ENCODE assay signal across 19 cellular contexts in genomic region chr20:4113546-4113945, GRCh38. TPM values are rescaled to one million over a fixed set of nuclear protein-coding genes. Genes with fewer than 3 reads are reported as not detected.
DNase-seq lines count a peak whose midpoint lies in the region; ATAC-seq, FAIRE-seq and TF ChIP-seq lines count a peak whose summit lies in the region.
"Had no signal": no experiment of that assay in that cellular context is flagged by ENCODE, and none has a peak within 500 bp of the region (broad histone marks: within the 10 kb centered on the region; RNA-seq: fewer than 3 reads in every experiment).

No MANE protein-coding gene starts in this region.

- H3K79me2 ChIP-seq in DND-41 (ENCODE audit: insufficient read depth, low read length) (no peaks in the 10 kb centered on the region), PC-3 (ENCODE audit: low read length) (no peaks in the 10 kb centered on the region)

- CTCF ChIA-PET in A549 (lab: Yijun Ruan, JAX) (interaction anchor here (0.8 to 7.4 kb wide), 13 partner anchors 8 to 97 kb away, joined by 3 to 69 read pairs (median 5); no protein-coding TSS in a partner anchor), PC-3 (lab: Charles Lee) (no interaction called here)

- H3K4me1 ChIP-seq in A549, result peaks cover 79% of the 10 kb centered on the region
- H3K4me1 ChIP-seq in DND-41 (ENCODE audit: insufficient read depth, low read length), result peaks cover 47% of the 10 kb centered on the region
- peaks cover 40% of the 10 kb centered on the region for H3K4me1 ChIP-seq in PC-3 (ENCODE audit: insufficient read depth, low read length)
- H3K4me1 ChIP-seq in left lung, result peaks cover 2 to 28% of the 10 kb centered on the region in 2 donors
- 0 out of 2 replicates have a peak, but pooled peaks cover 3% of the 10 kb centered on the region for H3K4me1 ChIP-seq in HAP-1

- POLR2A ChIA-PET in A549 (lab: Yijun Ruan, JAX), result interaction anchor here (0.9 kb wide), 1 partner anchor 37 kb away, joined by 3 read pairs; no protein-coding TSS in a partner anchor
- POLR2A ChIA-PET in PC-3 (lab: Charles Lee; ENCODE audit: unreplicated experiment), result no interaction called here

- BruUV-seq in PC-3 (replicated peaks; lab: Mats Ljungman, UMichigan), result no TSS peak

- H3K36me3 ChIP-seq in DND-41 (ENCODE audit: insufficient read depth, low read length) (no peaks in the 10 kb centered on the region), PC-3 (ENCODE audit: low read depth, low read length) (no peaks in the 10 kb centered on the region), left lung (no peaks in the 10 kb centered on the region), HAP-1 (replicated peaks) (no peaks in the 10 kb centered on the region)

- TF ChIP-seq EP300 in A549 (IDR thresholded peaks at IDR 0.05), result no peak

- H3K4me2 ChIP-seq in A549 (peak overlapping the region; percentile 33), DND-41 (ENCODE audit: insufficient read depth, low read length) (no peak overlapping the region), PC-3 (ENCODE audit: low read length) (no peak overlapping the region)
- H3K4me2 ChIP-seq: PC-9 had no signal

- H4K20me1 ChIP-seq in DND-41 (ENCODE audit: insufficient read depth, low read length) (no peaks in the 10 kb centered on the region), PC-3 (ENCODE audit: low read length) (no peaks in the 10 kb centered on the region)

- WGBS in A549 (ENCODE audit: missing lambda C conversion rate), result 90% methylated on average over 3 of the region's 3 CpGs

- intact Hi-C loops in PC-3 (cut with micrococcal nuclease) (no loop called here), left lung (cut with DNase I) (no loop called here)

- TF ChIP-seq POLR2A in A549 (IDR thresholded peaks at IDR 0.05; ENCODE audit: low read length), result no peak

- H3K27ac ChIP-seq in A549, result peak overlapping the region; percentile 94 to 96
- peak overlapping the region; percentile 72 for H3K27ac ChIP-seq in DND-41 (ENCODE audit: low read length)
- peak overlapping the region; percentile 75; the same call in 1 of the 2 replicates for H3K27ac ChIP-seq in PC-3 (ENCODE audit: low read length)
- no peak overlapping the region for H3K27ac ChIP-seq in left lung
- H3K27ac ChIP-seq: C4-2B, HL-60, PC-9 had no signal

- in situ Hi-C loops in HAP-1 (cut with MboI; ENCODE audit: low sequenced_read_pairs), result loop anchor here (10.0 kb wide), 1 partner anchor 481 kb away; no protein-coding TSS in a partner anchor

- no peaks in the 10 kb centered on the region for H3K9me2 ChIP-seq in PC-3 (replicated peaks; ENCODE audit: low read length)

- FAIRE-seq in A549 (lab: Jason Lieb, UNC), result no peak

- ATAC-seq in A549 (no peak), DND-41 (ENCODE audit: insufficient read depth, low read depth) (no peak), PC-3 (no peak), GM18498 (IDR thresholded peaks at IDR 0.05; ENCODE audit: unreplicated experiment) (no peak), left lung (no peak)

- TF ChIP-seq CTCF in A549 (IDR thresholded peaks at IDR 0.05) (no peak), DND-41 (IDR thresholded peaks at IDR 0.05; ENCODE audit: borderline replicate concordance, extremely low read depth, low read length, poor library complexity, severe bottlenecking) (no peak), PC-3 (conservative IDR thresholded peaks at IDR 0.05; ENCODE audit: low read depth, low read length) (no peak), left lung (IDR thresholded peaks at IDR 0.05) (no peak)

- H2AFZ ChIP-seq in DND-41 (ENCODE audit: low read depth, low read length) (no peak overlapping the region), PC-3 (ENCODE audit: low read length) (no peak overlapping the region)
- H2AFZ ChIP-seq: PC-9 had no signal

- no peak for DNase-seq in A549 (ENCODE audit: low read depth in 1 of 2, low spot score in 1 of 2)
- no peak for DNase-seq in DND-41
- DNase-seq in PC-3, result no peak
- DNase-seq in cerebellar cortex (ENCODE audit: low spot score), result peak; percentile 17
- no peak for DNase-seq in NCI-H1092 treated with DMSO at 0.1 percent for 48 hours (lab: John Stamatoyannopoulos, UW)
- no peak for DNase-seq in left lung
- no peak for DNase-seq in HAP-1 (ENCODE audit: low spot score in 2 of 2)
- DNase-seq: ACHN, DMS79, HCEC 1CT, Karpas-422, NCI-H1048, NCI-H1436 treated with DMSO at 0.1 percent for 48 hours, NCI-H2029, NCI-H446 treated with DMSO at 0.1 percent for 48 hours, PC-9 had no signal

- no peaks in the 10 kb centered on the region for H3F3A ChIP-seq in PC-3 (ENCODE audit: low read length, unreplicated experiment)

- H3K9me3 ChIP-seq in A549 (no peaks in the 10 kb centered on the region), DND-41 (ENCODE audit: insufficient read depth, low read length, severe bottlenecking) (no peaks in the 10 kb centered on the region), PC-3 (ENCODE audit: low read length) (no peaks in the 10 kb centered on the region), left lung (no peaks in the 10 kb centered on the region), HAP-1 (no peaks in the 10 kb centered on the region)

- H3K4me3 ChIP-seq in A549 (no peak overlapping the region), DND-41 (ENCODE audit: low read depth in 1 of 2, low read length in 2 of 2) (no peak overlapping the region), PC-3 (ENCODE audit: low read length) (no peak overlapping the region), left lung (no peak overlapping the region), HAP-1 (no peak overlapping the region)
- H3K4me3 ChIP-seq: PC-9 had no signal

- H3K27me3 ChIP-seq in DND-41 (ENCODE audit: insufficient read depth, low read length, poor library complexity), result no peaks in the 10 kb centered on the region
- no peaks in the 10 kb centered on the region for H3K27me3 ChIP-seq in PC-3 (ENCODE audit: low read length)
- no peaks in the 10 kb centered on the region for H3K27me3 ChIP-seq in left lung
- peaks cover 9% of the 10 kb centered on the region; the same call in 1 of the 2 replicates for H3K27me3 ChIP-seq in HAP-1 (ENCODE audit: low read depth)

- H3K9ac ChIP-seq in DND-41 (ENCODE audit: low read depth, low read length) (no peak overlapping the region), PC-3 (ENCODE audit: low read length) (no peak overlapping the region)

- TF ChIP-seq RAD21 in A549 (conservative IDR thresholded peaks at IDR 0.05 in 1 of 2, IDR thresholded peaks at IDR 0.05 in 1 of 2), result no peak

TF ChIP-seq in A549, 52 proteins besides CTCF, POLR2A, EP300 and RAD21:
- TF ChIP-seq KDM5A (IDR thresholded peaks at IDR 0.05) (no peak), JUNB (IDR thresholded peaks at IDR 0.05) (no peak), TFCP2L1 (CRISPR knock-in tag; IDR thresholded peaks at IDR 0.05) (no peak), MYC (IDR thresholded peaks at IDR 0.05; ENCODE audit: borderline replicate concordance, low read length) (no peak), HOXA7 (CRISPR knock-in tag; IDR thresholded peaks at IDR 0.05) (no peak), SREBF2 (IDR thresholded peaks at IDR 0.05) (no peak), RFX5 (IDR thresholded peaks at IDR 0.05) (no peak), REST (IDR thresholded peaks at IDR 0.05) (no peak), FOSL2 (IDR thresholded peaks at IDR 0.05) (no peak), FOSL2 (CRISPR knock-in tag; IDR thresholded peaks at IDR 0.05) (no peak), ZFP36 (IDR thresholded peaks at IDR 0.05; ENCODE audit: borderline replicate concordance, partially characterized antibody) (no peak), JUN (IDR thresholded peaks at IDR 0.05) (no peak), HOXB5 (CRISPR knock-in tag; IDR thresholded peaks at IDR 0.05) (no peak), ZSCAN20 (CRISPR knock-in tag; IDR thresholded peaks at IDR 0.05) (no peak), PHF8 (IDR thresholded peaks at IDR 0.05; ENCODE audit: borderline replicate concordance, low read depth) (no peak)

RNA-seq across cellular contexts. Expression of gene SMOX, which starts 35.1 kb away (rescaled TPM):
- polyA plus RNA-seq in A549 (2011; rRNA removed) (67.4 and 111 TPM in 2 replicates), A549 (2017; fragmentation: RNase III; extraction: RNeasy Plus Mini Kit Qiagen cat#74134 plus additional on column Dnase treatment) (118 to 139 TPM (median 131 TPM) in 3 replicates)
- 143 and 175 TPM in 2 replicates for polyA plus RNA-seq in A549 (2012; cell fraction: cytosol; rRNA removed)
- polyA plus RNA-seq in A549 (2012; cell fraction: nucleus; rRNA removed), result 251 and 331 TPM in 2 replicates
- polyA minus RNA-seq in A549 (2011; rRNA and poly(A)+ RNA removed), result 35.4 and 69.5 TPM in 2 replicates
- total RNA-seq in PC-3 (2014; rRNA removed) (59.3 and 82.4 TPM in 2 replicates), left lung (1 to 10 TPM; 3.0 to 6.8 TPM)

Comparison
In these comparisons a context has a peak if more than half of its experiments do, and no peak if none do; other contexts are left out.
1. H3K27ac ChIP-seq: peak in A549 (2 of 2), DND-41 (single experiment) and PC-3 (single experiment); none in left lung (0 of 2).